ENCODE assay signal across 8 cellular contexts in the genomic region with DNA sequence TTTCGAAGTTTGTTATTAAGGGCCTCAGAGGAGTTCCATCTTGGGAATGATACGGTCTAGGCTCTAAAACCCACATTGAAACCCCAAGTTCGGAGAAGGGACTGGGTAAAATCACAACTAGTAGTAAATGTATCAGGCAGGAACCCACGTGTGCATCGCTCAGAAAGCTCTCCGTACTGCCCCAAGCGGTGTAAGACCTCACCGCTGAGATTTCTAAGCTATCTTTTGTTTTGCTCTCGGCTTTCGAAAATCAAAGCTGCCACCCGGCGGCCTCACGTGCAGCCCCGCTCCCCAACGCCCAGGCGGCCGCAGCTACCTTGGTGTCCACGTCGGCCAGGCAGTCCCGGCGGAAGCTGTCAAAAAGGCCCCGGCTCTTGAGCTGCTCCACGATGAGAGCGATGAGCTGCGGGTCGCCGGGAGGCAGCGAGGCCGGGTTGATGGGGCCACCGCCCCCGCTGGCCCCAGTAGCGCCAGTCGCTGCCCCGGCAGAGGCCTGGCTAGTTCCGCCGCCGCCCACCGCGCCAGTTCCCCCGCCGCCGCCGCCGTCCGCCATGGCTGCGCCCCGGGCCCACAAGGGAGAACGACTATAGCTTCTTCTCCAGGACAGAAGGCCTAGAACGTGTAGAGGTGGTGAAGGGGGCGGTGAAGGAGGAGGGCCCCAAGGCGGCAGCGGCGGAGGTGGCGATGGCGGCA. TPM values are rescaled to one million over a fixed set of nuclear protein-coding genes. Genes with fewer than 3 reads are reported as not detected.
A peak's percentile ranks its signal among the peaks of the same experiment; 100 is the strongest.
DNase-seq lines count a peak whose midpoint lies in the region; ATAC-seq and TF ChIP-seq lines count a peak whose summit lies in the region.

No MANE protein-coding gene starts in this region.

- H3K36me3 Mint-ChIP-seq in activated CD8-positive, alpha-beta T cell treated with anti-CD3 and anti-CD28 coated beads, Interleukin-2, amount 10 ng/mL, durations not matched to agents 7 days and 5 days (ENCODE audit: low read depth), result peaks cover 30% of the 10 kb centered on the region
- H3K36me3 Mint-ChIP-seq in memory B cell, result peaks cover 7% of the 10 kb centered on the region

- POLR2A ChIA-PET in BJ (lab: Charles Lee), result interaction anchor here (0.8 kb wide), 1 partner anchor 286 kb away, joined by 5 read pairs; no protein-coding TSS in a partner anchor
- POLR2A ChIA-PET in activated CD8-positive, alpha-beta T cell treated with anti-CD3 and anti-CD28 coated beads, Interleukin-2, amount 10 ng/mL, durations not matched to agents 7 days and 5 days (lab: Charles Lee), result interaction anchor here (0.9 to 1.7 kb wide), 2 partner anchors 272 to 1862 kb away, joined by 4 to 8 read pairs; a partner anchor contains a TSS

- peaks cover 5% of the 10 kb centered on the region; the same call in 1 of the 2 replicates for H3K36me3 ChIP-seq in BJ (ENCODE audit: control insufficient read depth, insufficient read depth, low read length)

- CTCF ChIA-PET in BJ (lab: Yijun Ruan, JAX), result interaction anchor here (0.9 to 12.9 kb wide), 22 partner anchors 9 to 909 kb away, joined by 3 to 150 read pairs (median 4); no protein-coding TSS in a partner anchor
- CTCF ChIA-PET in activated CD8-positive, alpha-beta T cell treated with anti-CD3 and anti-CD28 coated beads, Interleukin-2, amount 10 ng/mL, durations not matched to agents 7 days and 5 days (lab: Charles Lee), result interaction anchor here (0.8 to 3.0 kb wide), 27 partner anchors 9 to 695 kb away, joined by 3 to 29 read pairs (median 5); a partner anchor contains a TSS

- peak overlapping the region; percentile 65 for H3K4me3 ChIP-seq in BJ (ENCODE audit: low read depth, low read length)

- H3K27me3 ChIP-seq in BJ (ENCODE audit: control insufficient read depth, insufficient read depth, low read length), result no peaks in the 10 kb centered on the region

- H3K9me3 Mint-ChIP-seq in activated CD8-positive, alpha-beta T cell treated with anti-CD3 and anti-CD28 coated beads, Interleukin-2, amount 10 ng/mL, durations not matched to agents 7 days and 5 days (ENCODE audit: insufficient read depth), result no peaks in the 10 kb centered on the region
- no peaks in the 10 kb centered on the region for H3K9me3 Mint-ChIP-seq in memory B cell

- H3K27ac Mint-ChIP-seq in activated CD8-positive, alpha-beta T cell treated with anti-CD3 and anti-CD28 coated beads, Interleukin-2, amount 10 ng/mL, durations not matched to agents 7 days and 5 days, result peak overlapping the region; percentile 87
- peak overlapping the region; percentile 92 for H3K27ac Mint-ChIP-seq in memory B cell

- ATAC-seq in HG03442 (IDR thresholded peaks at IDR 0.05; ENCODE audit: unreplicated experiment), result peak; percentile 48
- peak; percentile 71 for ATAC-seq in activated CD8-positive, alpha-beta T cell treated with anti-CD3 and anti-CD28 coated beads, Interleukin-2, amount 10 ng/mL, durations not matched to agents 7 days and 5 days
- ATAC-seq in memory B cell (ENCODE audit: low read depth), result peak; percentile 63

- DNase-seq in BJ (ENCODE audit: low read depth) (peak; percentile 20), GM19240 (ENCODE audit: insufficient read length, low spot score) (peak; percentile 69), NCI-H82 (lab: John Stamatoyannopoulos, UW) (peak; percentile 79), memory B cell (ENCODE audit: low spot score in 2 of 2) (peak; percentile 67 to 73)
- DNase-seq in activated CD8-positive, alpha-beta T cell treated with anti-CD3 and anti-CD28 coated beads, Interleukin-2, amount 10 ng/mL, durations not matched to agents 7 days and 5 days, result peak; percentile 84
- DNase-seq in effector CD4-positive, alpha-beta T cell, result peak; percentile 62
- DNase-seq in stimulated activated CD8-positive, alpha-beta memory T cell treated with anti-CD3 and anti-CD28 coated beads, Interleukin-12 subunit alpha, Interleukin-12 subunit beta, amount 100 ng/mL, for 24 hours (ENCODE audit: extremely low read depth), result peak; percentile 33

- TF ChIP-seq CTCF in BJ (IDR thresholded peaks at IDR 0.05; ENCODE audit: insufficient read depth, low read depth, low read length), result peak; percentile 83

- H3K27me3 Mint-ChIP-seq in activated CD8-positive, alpha-beta T cell treated with anti-CD3 and anti-CD28 coated beads, Interleukin-2, amount 10 ng/mL, durations not matched to agents 7 days and 5 days (ENCODE audit: low read depth), result no peaks in the 10 kb centered on the region
- H3K27me3 Mint-ChIP-seq in memory B cell, result no peaks in the 10 kb centered on the region

- peaks cover 30% of the 10 kb centered on the region for H3K4me1 Mint-ChIP-seq in activated CD8-positive, alpha-beta T cell treated with anti-CD3 and anti-CD28 coated beads, Interleukin-2, amount 10 ng/mL, durations not matched to agents 7 days and 5 days (ENCODE audit: low read depth)
- H3K4me1 Mint-ChIP-seq in memory B cell, result peaks cover 16% of the 10 kb centered on the region

- H3K4me3 Mint-ChIP-seq in activated CD8-positive, alpha-beta T cell treated with anti-CD3 and anti-CD28 coated beads, Interleukin-2, amount 10 ng/mL, durations not matched to agents 7 days and 5 days, result peak overlapping the region; percentile 91
- H3K4me3 Mint-ChIP-seq in memory B cell, result peak overlapping the region; percentile 95

RNA-seq across cellular contexts. Expression of a gene that starts 0.4 kb away (rescaled TPM):
- 51.5 and 61.5 TPM in 2 replicates for polyA plus RNA-seq in BJ (2011; rRNA removed)
- 17.6 and 30.3 TPM in 2 replicates for polyA minus RNA-seq in BJ (2011; rRNA and poly(A)+ RNA removed)
- 10 to 100 TPM; 14.0 to 20.3 TPM for total RNA-seq in activated CD8-positive, alpha-beta T cell treated with anti-CD3 and anti-CD28 coated beads, Interleukin-2, amount 10 ng/mL, durations not matched to agents 7 days and 5 days

Comparison
In these comparisons a context has a peak if more than half of its experiments do, and no peak if none do; other contexts are left out.
1. Peak in every context shown above with its lines: DNase-seq, ATAC-seq and H3K4me3 ChIP-seq.
2. DNase-seq: peak in every context shown above with its lines; median percentile 84 in activated CD8-positive, alpha-beta T cell treated with anti-CD3 and anti-CD28 coated beads, Interleukin-2, amount 10 ng/mL, durations not matched to agents 7 days and 5 days; 79 in NCI-H82; 70 in memory B cell; 69 in GM19240; 62 in effector CD4-positive, alpha-beta T cell; 33 in stimulated activated CD8-positive, alpha-beta memory T cell treated with anti-CD3 and anti-CD28 coated beads, Interleukin-12 subunit alpha, Interleukin-12 subunit beta, amount 100 ng/mL, for 24 hours; 20 in BJ.